ENCODE assay signal across 17 cellular contexts in genomic region chr10:86673216-86673826, GRCh38. TPM values are rescaled to one million over a fixed set of nuclear protein-coding genes. Genes with fewer than 3 reads are reported as not detected.
DNase-seq lines count a peak whose midpoint lies in the region; ATAC-seq and TF ChIP-seq lines count a peak whose summit lies in the region.
"Had no signal": no experiment of that assay in that cellular context is flagged by ENCODE, and none has a peak within 500 bp of the region (broad histone marks: within the 10 kb centered on the region; RNA-seq: fewer than 3 reads in every experiment).

No MANE protein-coding gene starts in this region.

- peak; percentile 88 for DNase-seq in NCI-H1694 (lab: John Stamatoyannopoulos, UW)
- DNase-seq in dorsolateral prefrontal cortex = no peak
- DNase-seq in DMS79 treated with DMSO at 0.1 percent for 48 hours (lab: John Stamatoyannopoulos, UW) = no peak
- DNase-seq in OCI-M2 (lab: John Stamatoyannopoulos, UW; ENCODE audit: unreplicated experiment) = no peak
- no peak for DNase-seq in activated CD8-positive, alpha-beta T cell treated with anti-CD3 and anti-CD28 coated beads for 36 hours
- no peak for DNase-seq in stimulated activated CD4-positive, alpha-beta T cell treated with anti-CD3 and anti-CD28 coated beads, Interleukin-12 subunit alpha, Interleukin-12 subunit beta, amount 100 ng/mL, for 4 hours
- DNase-seq: activated CD8-positive, alpha-beta T cell treated with anti-CD3 and anti-CD28 coated beads, Interleukin-2, amount 10 ng/mL, durations not matched to agents 7 days and 5 days; H9; KG1; mammary epithelial cell; spleen; stimulated activated naive CD8-positive, alpha-beta T cell treated with anti-CD3 and anti-CD28 coated beads, Interleukin-15, amount 100 ng/mL, for 72 hours had no signal

- no peaks in the 10 kb centered on the region for H3K36me3 Mint-ChIP-seq in activated CD8-positive, alpha-beta T cell treated with anti-CD3 and anti-CD28 coated beads for 36 hours (ENCODE audit: low read depth)

- H3K9ac ChIP-seq in BLaER1 treated with 17β-estradiol and CSF1 and Interleukin-3, amounts not matched to agents 10 nM and 100 nM = peak overlapping the region in 4 of 11 experiments; percentile 10 to 50 (median 18); a peak in 4 of 22 replicates
- H3K9ac ChIP-seq in rectal smooth muscle tissue (ENCODE audit: low read length) = no peak overlapping the region

- H3K4me1 Mint-ChIP-seq in activated CD8-positive, alpha-beta T cell treated with anti-CD3 and anti-CD28 coated beads for 36 hours (ENCODE audit: low read depth) = no peaks in the 10 kb centered on the region
- H3K4me1 Mint-ChIP-seq: stimulated activated naive CD8-positive, alpha-beta T cell treated with anti-CD3 and anti-CD28 coated beads, Interleukin-15, amount 100 ng/mL, for 72 hours had no signal

- no peaks in the 10 kb centered on the region for H3K36me3 ChIP-seq in BLaER1 treated with 17β-estradiol and CSF1 and Interleukin-3, amounts not matched to agents 10 nM and 100 nM
- H3K36me3 ChIP-seq in rectal smooth muscle tissue (ENCODE audit: control insufficient read depth, insufficient read depth, low read length) = no peaks in the 10 kb centered on the region
- H3K36me3 ChIP-seq: SJSA1, spleen had no signal

- TF ChIP-seq CTCF in dorsolateral prefrontal cortex (IDR thresholded peaks at IDR 0.05 in 54 of 56, conservative IDR thresholded peaks at IDR 0.05 in 2 of 56; ENCODE audit: low read depth in 1 of 56, partially characterized antibody in 56 of 56) = no peak
- no peak for TF ChIP-seq CTCF in activated CD8-positive, alpha-beta T cell treated with anti-CD3 and anti-CD28 coated beads for 36 hours (IDR thresholded peaks at IDR 0.05)

- ATAC-seq in activated CD8-positive, alpha-beta T cell treated with anti-CD3 and anti-CD28 coated beads for 36 hours = no peak
- ATAC-seq: activated CD8-positive, alpha-beta T cell treated with anti-CD3 and anti-CD28 coated beads, Interleukin-2, amount 10 ng/mL, durations not matched to agents 7 days and 5 days; stimulated activated naive CD8-positive, alpha-beta T cell treated with anti-CD3 and anti-CD28 coated beads, Interleukin-15, amount 100 ng/mL, for 72 hours had no signal

- H3K27me3 Mint-ChIP-seq in activated CD8-positive, alpha-beta T cell treated with anti-CD3 and anti-CD28 coated beads for 36 hours = no peaks in the 10 kb centered on the region
- H3K27me3 Mint-ChIP-seq: stimulated activated naive CD8-positive, alpha-beta T cell treated with anti-CD3 and anti-CD28 coated beads, Interleukin-15, amount 100 ng/mL, for 72 hours had no signal

- no peaks in the 10 kb centered on the region for H3K9me3 ChIP-seq in BLaER1 treated with 17β-estradiol and CSF1 and Interleukin-3, amounts not matched to agents 10 nM and 100 nM (replicated peaks in 1 of 11)
- H3K9me3 ChIP-seq: SJSA1, spleen had no signal

- intact Hi-C loops in dorsolateral prefrontal cortex (cut with DNase I) = no loop called here
- intact Hi-C loops in activated CD8-positive, alpha-beta T cell treated with anti-CD3 and anti-CD28 coated beads for 36 hours (cut with micrococcal nuclease) = no loop called here

- CTCF ChIA-PET in activated CD8-positive, alpha-beta T cell treated with anti-CD3 and anti-CD28 coated beads for 36 hours (lab: Charles Lee) = interaction anchor here (0.9 kb wide), 1 partner anchor 226 kb away, joined by 4 read pairs; no protein-coding TSS in a partner anchor

- H3K4me1 ChIP-seq in BLaER1 treated with 17β-estradiol and CSF1 and Interleukin-3, amounts not matched to agents 10 nM and 100 nM = peaks cover 20 to 94% (median 72%) of the 10 kb centered on the region in 10 experiments
- peaks cover 32% of the 10 kb centered on the region for H3K4me1 ChIP-seq in rectal smooth muscle tissue (ENCODE audit: control insufficient read depth, insufficient read depth, low read length)
- H3K4me1 ChIP-seq: spleen had no signal

- H3K4me2 ChIP-seq in BLaER1 treated with 17β-estradiol and CSF1 and Interleukin-3, amounts not matched to agents 10 nM and 100 nM = peak overlapping the region; percentile 5 to 93 (median 86); a peak in 21 of 22 replicates

- POLR2A ChIA-PET in activated CD8-positive, alpha-beta T cell treated with anti-CD3 and anti-CD28 coated beads for 36 hours (lab: Charles Lee) = no interaction called here

- H3K9me3 Mint-ChIP-seq in activated CD8-positive, alpha-beta T cell treated with anti-CD3 and anti-CD28 coated beads for 36 hours = no peaks in the 10 kb centered on the region
- H3K9me3 Mint-ChIP-seq: H9; stimulated activated naive CD8-positive, alpha-beta T cell treated with anti-CD3 and anti-CD28 coated beads, Interleukin-15, amount 100 ng/mL, for 72 hours had no signal

- H3K4me3 ChIP-seq in BLaER1 treated with 17β-estradiol and CSF1 and Interleukin-3, amounts not matched to agents 10 nM and 100 nM = no peak overlapping the region; a peak in 2 of 20 replicates
- H3K4me3 ChIP-seq in dorsolateral prefrontal cortex (peak overlapping the region in 4 of 59 donors; percentile 6 to 65 (median 30)), rectal smooth muscle tissue (ENCODE audit: low read length) (no peak overlapping the region)
- H3K4me3 ChIP-seq: SJSA1, spleen had no signal

- no peak overlapping the region for H3K4me3 Mint-ChIP-seq in activated CD8-positive, alpha-beta T cell treated with anti-CD3 and anti-CD28 coated beads for 36 hours
- H3K4me3 Mint-ChIP-seq: activated CD8-positive, alpha-beta T cell treated with anti-CD3 and anti-CD28 coated beads, Interleukin-2, amount 10 ng/mL, durations not matched to agents 7 days and 5 days; B cell; H9; stimulated activated naive CD8-positive, alpha-beta T cell treated with anti-CD3 and anti-CD28 coated beads, Interleukin-15, amount 100 ng/mL, for 72 hours had no signal

- H3K27me3 ChIP-seq in BLaER1 treated with 17β-estradiol and CSF1 and Interleukin-3, amounts not matched to agents 10 nM and 100 nM = peaks cover 0 to 6% (median 0%) of the 10 kb centered on the region in 11 experiments; a peak in 1 of 22 replicates
- no peaks in the 10 kb centered on the region for H3K27me3 ChIP-seq in dorsolateral prefrontal cortex
- no peaks in the 10 kb centered on the region for H3K27me3 ChIP-seq in rectal smooth muscle tissue (ENCODE audit: control insufficient read depth, insufficient read depth, low read length)
- H3K27me3 ChIP-seq: SJSA1 had no signal

- peak overlapping the region in 2 of 11 experiments; percentile 1 to 23; a peak in 1 of 22 replicates for H3K27ac ChIP-seq in BLaER1 treated with 17β-estradiol and CSF1 and Interleukin-3, amounts not matched to agents 10 nM and 100 nM
- H3K27ac ChIP-seq in dorsolateral prefrontal cortex (peak overlapping the region in 57 of 59 donors; percentile 58 to 100 (median 96)), rectal smooth muscle tissue (ENCODE audit: low read depth, low read length) (peak overlapping the region; percentile 94)
- H3K27ac ChIP-seq: SJSA1, spleen had no signal

- H4K20me1 ChIP-seq in BLaER1 treated with 17β-estradiol and CSF1 and Interleukin-3, amounts not matched to agents 10 nM and 100 nM = peaks cover 0 to 45% (median 0%) of the 10 kb centered on the region in 11 experiments; a peak in 3 of 22 replicates

- H3K27ac Mint-ChIP-seq in activated CD8-positive, alpha-beta T cell treated with anti-CD3 and anti-CD28 coated beads for 36 hours = no peak overlapping the region
- H3K27ac Mint-ChIP-seq: activated CD8-positive, alpha-beta T cell treated with anti-CD3 and anti-CD28 coated beads, Interleukin-2, amount 10 ng/mL, durations not matched to agents 7 days and 5 days; B cell had no signal

RNA-seq across cellular contexts. Expression of gene LDB3, which starts 5.0 kb away (rescaled TPM):
- 10 to 100 TPM in 105 of 120 experiments, 1 to 10 TPM in 15; 3.8 to 94.4 (median 22.6) TPM for total RNA-seq in dorsolateral prefrontal cortex
- under 1 TPM; 0.07 to 0.09 TPM for total RNA-seq in activated CD8-positive, alpha-beta T cell treated with anti-CD3 and anti-CD28 coated beads for 36 hours
- total RNA-seq: Daoy, mammary epithelial cell had no signal

RNA-seq across cellular contexts. Expression of gene OPN4, which starts 19.0 kb away (rescaled TPM):
- 1 to 10 TPM in 93 of 120 experiments, under 1 TPM in 23, not detected in 4; 0.35 to 4.5 (median 1.6) TPM for total RNA-seq in dorsolateral prefrontal cortex
- total RNA-seq in activated CD8-positive, alpha-beta T cell treated with anti-CD3 and anti-CD28 coated beads for 36 hours = not detected
- total RNA-seq: activated CD8-positive, alpha-beta T cell treated with anti-CD3 and anti-CD28 coated beads, Interleukin-2, amount 10 ng/mL, durations not matched to agents 7 days and 5 days; B cell; Daoy; H9; mammary epithelial cell; SJSA1; spleen had no signal

Comparison
In these comparisons a context has a peak if more than half of its experiments do, and no peak if none do; other contexts are left out.
1. RNA of gene LDB3, which starts 5.0 kb away (total RNA-seq): 3.8 to 94.4 TPM in dorsolateral prefrontal cortex; 0.07 to 0.09 TPM in activated CD8-positive, alpha-beta T cell treated with anti-CD3 and anti-CD28 coated beads for 36 hours; every median in the first group is over 4 times any median in the second.